In genomic region chr15:27686376-27686775, GRCh38 we compare ENCODE assay signal across 23 cellular contexts.
DNase-seq lines count a peak whose midpoint lies in the region; ATAC-seq and TF ChIP-seq lines count a peak whose summit lies in the region.
"Had no signal": no experiment of that assay in that cellular context is flagged by ENCODE, and none has a peak within 500 bp of the region (broad histone marks: within the 10 kb centered on the region; RNA-seq: fewer than 3 reads in every experiment).

No MANE protein-coding gene starts in this region.

- no peaks in the 10 kb centered on the region for H3F3A ChIP-seq in SK-N-SH (replicated peaks; ENCODE audit: insufficient read depth)

- DNase-seq in H9 (no peak), astrocyte of the cerebellum (ENCODE audit: low read depth) (peak; percentile 22), glomerular visceral epithelial cell (ENCODE audit: extremely low spot score) (peak; percentile 19), retinal pigment epithelial cell (ENCODE audit: low read depth) (peak; percentile 7), epidermal melanocyte (ENCODE audit: insufficient read length, low spot score) (no peak), NCI-H226 (no peak), SK-N-SH (no peak)
- DNase-seq: activated CD4-positive, alpha-beta T cell treated with anti-CD3 and anti-CD28 coated beads for 1 hour; activated naive CD4-positive, alpha-beta T cell treated with anti-CD3 and anti-CD28 coated beads, Interleukin-2, amount 10 ng/mL, durations not matched to agents 7 days and 5 days; activated T-cell treated with anti-CD3 and anti-CD28 coated beads, Interleukin-2, amount 50 U/mL, for 48 hours; aorta; colonic mucosa; COR-L47; DND-41; islet precursor cell; mammary epithelial cell; naive thymus-derived CD4-positive, alpha-beta T cell; NCI-H1092 treated with DMSO at 0.1 percent for 48 hours; NCI-H524 treated with DMSO at 0.1 percent for 48 hours; ovary; stimulated activated naive CD4-positive, alpha-beta T cell had no signal

- H3T11ph ChIP-seq in H9 (ENCODE audit: low read length): no peak overlapping the region

- H3K9me3 Mint-ChIP-seq in H9: no peaks in the 10 kb centered on the region; a peak in 1 of 5 replicates

- H3K9ac ChIP-seq in H9 (ENCODE audit: extremely low read depth, insufficient read length, low read length): no peak overlapping the region
- no peak overlapping the region for H3K9ac ChIP-seq in SK-N-SH

- H3K36me3 Mint-ChIP-seq in H9 (ENCODE audit: insufficient read depth in 1 of 3, low read depth in 3 of 3): no peaks in the 10 kb centered on the region; a peak in 1 of 7 replicates
- H3K36me3 Mint-ChIP-seq: activated naive CD4-positive, alpha-beta T cell treated with anti-CD3 and anti-CD28 coated beads, Interleukin-2, amount 10 ng/mL, durations not matched to agents 7 days and 5 days had no signal

- H3K4me1 ChIP-seq in H9 (ENCODE audit: insufficient read depth, low read length) (no peaks in the 10 kb centered on the region; the same call in 1 of the 2 replicates), SK-N-SH (ENCODE audit: control insufficient read depth in 1 of 2, insufficient read depth in 2 of 2, low read depth in 1 of 2, low read length in 1 of 2) (no peaks in the 10 kb centered on the region)
- H3K4me1 ChIP-seq: colonic mucosa had no signal

- no peak for TF ChIP-seq CTCF in H9 (conservative IDR thresholded peaks at IDR 0.05)
- TF ChIP-seq CTCF in astrocyte of the cerebellum (IDR thresholded peaks at IDR 0.05; ENCODE audit: low read depth, low read length, missing control alignments): no peak
- no peak for TF ChIP-seq CTCF in retinal pigment epithelial cell (conservative IDR thresholded peaks at IDR 0.05; ENCODE audit: low read depth, low read length)
- TF ChIP-seq CTCF in SK-N-SH (IDR thresholded peaks at IDR 0.05): no peak

- TF ChIP-seq EP300 in SK-N-SH (IDR thresholded peaks at IDR 0.05; ENCODE audit: borderline replicate concordance in 1 of 2, low read depth in 1 of 2, low read length in 1 of 2): no peak

- POLR2A ChIA-PET in SK-N-SH (lab: Yijun Ruan, JAX): no interaction called here

- H3K4me2 ChIP-seq in H9 (ENCODE audit: insufficient read depth, insufficient read length, low read length) (no peak overlapping the region), SK-N-SH (no peak overlapping the region)
- H3K4me2 ChIP-seq: hepatocyte had no signal

- H3K27ac ChIP-seq in H9 (ENCODE audit: insufficient read length, low read depth, low read length) (no peak overlapping the region), SK-N-SH (ENCODE audit: low read depth in 2 of 2, low read length in 1 of 2) (no peak overlapping the region)
- H3K27ac ChIP-seq: colonic mucosa, hepatocyte, ovary had no signal

- H3K27me3 Mint-ChIP-seq in H9 (ENCODE audit: low read depth): peaks cover 5% of the 10 kb centered on the region
- H3K27me3 Mint-ChIP-seq: activated naive CD4-positive, alpha-beta T cell treated with anti-CD3 and anti-CD28 coated beads, Interleukin-2, amount 10 ng/mL, durations not matched to agents 7 days and 5 days had no signal

- H3K9me3 ChIP-seq in H9 (ENCODE audit: control insufficient read depth, low read depth, low read length): no peaks in the 10 kb centered on the region
- no peaks in the 10 kb centered on the region for H3K9me3 ChIP-seq in SK-N-SH
- H3K9me3 ChIP-seq: colonic mucosa, ovary had no signal

- H3K36me3 ChIP-seq in SK-N-SH (replicated peaks in 1 of 2; ENCODE audit: control insufficient read depth in 1 of 2, insufficient read depth in 2 of 2, low read length in 1 of 2): no peaks in the 10 kb centered on the region
- H3K36me3 ChIP-seq: colonic mucosa, ovary had no signal

- no peak overlapping the region for H4K8ac ChIP-seq in H9 (replicated peaks; ENCODE audit: insufficient read length, low read depth, low read length)

- H3K79me2 ChIP-seq in H9 (ENCODE audit: insufficient read depth, low read length) (no peaks in the 10 kb centered on the region), SK-N-SH (ENCODE audit: insufficient read depth) (no peaks in the 10 kb centered on the region)
- H3K79me2 ChIP-seq: hepatocyte had no signal

- H3K9me2 ChIP-seq in SK-N-SH: no peaks in the 10 kb centered on the region

- H2BK20ac ChIP-seq in H9 (ENCODE audit: low read depth, low read length, poor library complexity, severe bottlenecking): no peak overlapping the region

- H3K27me3 ChIP-seq in H9 (ENCODE audit: insufficient read depth, low read length): no peaks in the 10 kb centered on the region
- H3K27me3 ChIP-seq in SK-N-SH (ENCODE audit: insufficient read depth): no peaks in the 10 kb centered on the region
- H3K27me3 ChIP-seq: colonic mucosa, hepatocyte, ovary had no signal

- H2BK5ac ChIP-seq in H9 (ENCODE audit: insufficient read length, low read length): no peak overlapping the region

- no peak overlapping the region for H3K14ac ChIP-seq in H9 (ENCODE audit: insufficient read depth, low read length)

- in situ Hi-C loops in astrocyte of the cerebellum (cut with HindIII; ENCODE audit: low sequenced_read_pairs): loop anchor here (25.0 kb wide), 1 partner anchor 174 kb away; no protein-coding TSS in a partner anchor

- H4K91ac ChIP-seq in H9 (ENCODE audit: insufficient read length, low read depth, low read length): no peak overlapping the region

- no peak overlapping the region for H3K4ac ChIP-seq in H9 (ENCODE audit: low read depth, low read length)

- CTCF ChIA-PET in SK-N-SH (lab: Yijun Ruan, JAX): interaction anchor here (1.0 to 1.4 kb wide), 2 partner anchors 328 to 795 kb away, joined by 3 to 4 read pairs; no protein-coding TSS in a partner anchor

- H3K79me1 ChIP-seq in H9 (ENCODE audit: insufficient read depth, low read depth, low read length, poor library complexity, severe bottlenecking): no peaks in the 10 kb centered on the region

- no peak overlapping the region for H2BK12ac ChIP-seq in H9 (ENCODE audit: insufficient read length, low read depth, low read length)

- peaks cover 6 to 24% of the 10 kb centered on the region in 2 experiments; a peak in 3 of 4 replicates for H3K4me1 Mint-ChIP-seq in H9
- H3K4me1 Mint-ChIP-seq: activated naive CD4-positive, alpha-beta T cell treated with anti-CD3 and anti-CD28 coated beads, Interleukin-2, amount 10 ng/mL, durations not matched to agents 7 days and 5 days; naive thymus-derived CD4-positive, alpha-beta T cell had no signal

- ATAC-seq in HG03097 (IDR thresholded peaks at IDR 0.05; ENCODE audit: low FRiP score, unreplicated experiment): no peak
- ATAC-seq: naive thymus-derived CD4-positive, alpha-beta T cell had no signal

- H3K27ac Mint-ChIP-seq in H9: peak overlapping the region in 2 of 3 experiments; percentile 58 to 60; a peak in 2 of 7 replicates
- H3K27ac Mint-ChIP-seq: activated naive CD4-positive, alpha-beta T cell treated with anti-CD3 and anti-CD28 coated beads, Interleukin-2, amount 10 ng/mL, durations not matched to agents 7 days and 5 days; naive thymus-derived CD4-positive, alpha-beta T cell had no signal

- H4K5ac ChIP-seq in H9 (ENCODE audit: insufficient read length, low read depth, low read length): no peak overlapping the region

- no peak for TF ChIP-seq RAD21 in SK-N-SH (IDR thresholded peaks at IDR 0.05; ENCODE audit: low read length)

- WGBS in H9 (ENCODE audit: extremely low coverage, insufficient read length, low lambda C conversion rate): no CpG with 5 or more reads among the region's 3 CpGs
- WGBS in SK-N-SH (ENCODE audit: low lambda C conversion rate): 13% methylated on average over 3 of the region's 3 CpGs

- H2AFZ ChIP-seq in H9 (ENCODE audit: low read length) (no peak overlapping the region), SK-N-SH (ENCODE audit: low read depth) (no peak overlapping the region)
- H2AFZ ChIP-seq: hepatocyte had no signal

- no peak overlapping the region for H3K56ac ChIP-seq in H9 (ENCODE audit: insufficient read length, low read depth, low read length)

- H3K23me2 ChIP-seq in H9 (ENCODE audit: insufficient read length, low read depth, low read length, poor library complexity, severe bottlenecking): no peaks in the 10 kb centered on the region

- no peak overlapping the region for H3K4me3 Mint-ChIP-seq in H9
- H3K4me3 Mint-ChIP-seq: activated naive CD4-positive, alpha-beta T cell treated with anti-CD3 and anti-CD28 coated beads, Interleukin-2, amount 10 ng/mL, durations not matched to agents 7 days and 5 days; naive thymus-derived CD4-positive, alpha-beta T cell had no signal

- no peak overlapping the region for H2BK15ac ChIP-seq in H9 (ENCODE audit: low read depth, low read length)

- H3K18ac ChIP-seq in H9 (ENCODE audit: insufficient read length, low read depth, low read length): no peak overlapping the region

- no peak overlapping the region for H3K23ac ChIP-seq in H9 (ENCODE audit: insufficient read length, low read depth, low read length)

- H4K20me1 ChIP-seq in H9 (ENCODE audit: control insufficient read depth, insufficient read depth, insufficient read length) (no peaks in the 10 kb centered on the region), SK-N-SH (ENCODE audit: insufficient read depth) (no peaks in the 10 kb centered on the region)

- no peak overlapping the region for H2BK120ac ChIP-seq in H9 (ENCODE audit: low read depth, low read length, poor library complexity, severe bottlenecking)

- H3K4me3 ChIP-seq in astrocyte of the cerebellum (ENCODE audit: low read depth, low read length): no peak overlapping the region
- no peak overlapping the region for H3K4me3 ChIP-seq in retinal pigment epithelial cell (ENCODE audit: low read length)
- no peak overlapping the region for H3K4me3 ChIP-seq in SK-N-SH (ENCODE audit: low read depth in 2 of 2, low read length in 1 of 2)
- H3K4me3 ChIP-seq: colonic mucosa, hepatocyte, ovary had no signal

- H2AK5ac ChIP-seq in H9 (ENCODE audit: insufficient read length, low read length): no peak overlapping the region

TF ChIP-seq in SK-N-SH, 30 proteins besides CTCF, POLR2A, EP300 and RAD21 (continues in another document):
- TF ChIP-seq MAX (IDR thresholded peaks at IDR 0.05; ENCODE audit: low read depth) (no peak), SMC3 (IDR thresholded peaks at IDR 0.05; ENCODE audit: low read depth, low read length) (no peak), EZH2phosphoT487 (IDR thresholded peaks at IDR 0.05; ENCODE audit: borderline replicate concordance, low read depth) (no peak), RXRA (IDR thresholded peaks at IDR 0.05; ENCODE audit: borderline replicate concordance, low read depth) (no peak)

Comparison
In these comparisons a context has a peak if more than half of its experiments do, and no peak if none do; other contexts are left out.
1. DNase-seq: peak in astrocyte of the cerebellum (single experiment), glomerular visceral epithelial cell (single experiment) and retinal pigment epithelial cell (single experiment); none in H9 (single experiment), epidermal melanocyte (single experiment), NCI-H226 (single experiment) and SK-N-SH (single experiment).